ENCODE assay signal across 24 cellular contexts in genomic region chr6:71730284-71730683, GRCh38.
"Had no signal": no experiment of that assay in that cellular context is flagged by ENCODE, and none has a peak within 500 bp of the region (broad histone marks: within the 10 kb centered on the region; RNA-seq: fewer than 3 reads in every experiment).

No MANE protein-coding gene starts in this region.

- DNase-seq: natural killer cell; occipital lobe; ovary; posterior cingulate gyrus; psoas muscle; right cardiac atrium; right lobe of liver; sigmoid colon; small intestine; stimulated activated CD4-positive, alpha-beta T cell treated with anti-CD3 and anti-CD28 coated beads, Interleukin-15, amount 100 ng/mL, for 24 hours; stimulated activated CD4-positive, alpha-beta T cell treated with anti-CD3 and anti-CD28 coated beads, Interleukin-2, amount 100 ng/mL, for 24 hours; stimulated activated CD4-positive, alpha-beta T cell treated with anti-CD3 and anti-CD28 coated beads, Interleukin-2, amount 100 ng/mL, for 48 hours; stimulated activated CD4-positive, alpha-beta T cell treated with anti-CD3 and anti-CD28 coated beads, Interleukin-4, amount 100 ng/mL, for 24 hours; stimulated activated naive B cell treated with anti-CD40 and anti-IgM and Interleukin-4, amounts not matched to agents 10 μg/mL and 1 μg/mL and 100 μg/mL, for 72 hours; stimulated activated naive CD4-positive, alpha-beta T cell treated with Interleukin-2 at 50 U/mL for 16 hours; stomach; thyroid gland; transverse colon; upper lobe of right lung; uterus had no signal

- H3K4me1 ChIP-seq: neural progenitor cell, parathyroid adenoma, psoas muscle, right lobe of liver, sigmoid colon, stomach, thyroid gland, transverse colon, upper lobe of right lung, uterus had no signal

- H3K36me3 ChIP-seq: neural progenitor cell, ovary, right lobe of liver, sigmoid colon, stomach, thoracic aorta, thyroid gland, transverse colon, upper lobe of right lung, uterus had no signal

- ATAC-seq: natural killer cell; psoas muscle; right cardiac atrium; right lobe of liver; stimulated activated effector memory CD8-positive, alpha-beta T cell treated with anti-CD3 and anti-CD28 coated beads, Interleukin-12 subunit alpha, Interleukin-12 subunit beta, amount 100 ng/mL, for 72 hours; stimulated activated naive B cell treated with anti-CD40 and anti-IgM and Interleukin-4, amounts not matched to agents 10 μg/mL and 1 μg/mL and 100 μg/mL, for 72 hours; upper lobe of right lung had no signal

- H3K79me2 ChIP-seq: parathyroid adenoma had no signal

- H3K4me2 ChIP-seq: neural progenitor cell had no signal

- H3K9ac ChIP-seq: neural progenitor cell, parathyroid adenoma had no signal

- H3K27me3 ChIP-seq: neural progenitor cell, ovary, right lobe of liver, sigmoid colon, stomach, thyroid gland, transverse colon, upper lobe of right lung, uterus had no signal

- H2AFZ ChIP-seq: neural progenitor cell, parathyroid adenoma had no signal

- H3K4me3 ChIP-seq: neural progenitor cell, ovary, psoas muscle, right lobe of liver, sigmoid colon, stomach, thoracic aorta, thyroid gland, transverse colon, upper lobe of right lung, uterus had no signal

- H3K27ac ChIP-seq: neural progenitor cell, ovary, parathyroid adenoma, psoas muscle, right lobe of liver, sigmoid colon, stomach, thyroid gland, transverse colon, upper lobe of right lung, uterus had no signal

- H3K9me3 ChIP-seq: ovary, psoas muscle, right lobe of liver, sigmoid colon, stomach, thoracic aorta, thyroid gland, transverse colon, upper lobe of right lung, uterus had no signal
